25 cellular contexts compared by ENCODE assay signal in genomic region chrX:106208154-106208553, GRCh38. TPM values are rescaled to one million over a fixed set of nuclear protein-coding genes. Genes with fewer than 3 reads are reported as not detected.
"Had no signal": no experiment of that assay in that cellular context is flagged by ENCODE, and none has a peak within 500 bp of the region (broad histone marks: within the 10 kb centered on the region; RNA-seq: fewer than 3 reads in every experiment).

No MANE protein-coding gene starts in this region.

- H3K9me3 ChIP-seq: MG63, SJCRH30 had no signal

- DNase-seq: IMR-90, Karpas-422, KG1, MG63, NCI-H1092, NCI-H1105 treated with DMSO at 0.1 percent for 48 hours, NCI-H1417 treated with DMSO at 0.1 percent for 48 hours, NCI-H146, NCI-H1694 treated with DMSO at 0.1 percent for 48 hours, NCI-H1930, NCI-H2081, NCI-H2171, NCI-H226, NCI-H446, NCI-H510A, NCI-H524 treated with DMSO at 0.1 percent for 48 hours, NCI-H69, NCI-H774, PC-3, SHP77 treated with DMSO at 0.1 percent for 48 hours, SJCRH30 had no signal

- FAIRE-seq: HepG2 had no signal

- ATAC-seq: HepG2, Panc1, PC-3, SK-N-SH treated with all-trans-retinoic acid at 6 μM for 48 hours had no signal

- H3K27ac ChIP-seq: RWPE1, SJCRH30 had no signal

- H3K27me3 ChIP-seq: MG63, SJCRH30 had no signal

- H3K36me3 ChIP-seq: MG63, SJCRH30 had no signal

- H3K4me1 ChIP-seq: SJCRH30 had no signal

- H3K4me3 ChIP-seq: MG63, SJCRH30 had no signal

RNA-seq across cellular contexts. Expression of gene PWWP3B, which starts 40.0 kb away (rescaled TPM):
- total RNA-seq: IMR-90 had no signal
- polyA plus RNA-seq: HepG2, IMR-90 had no signal
